ENCODE assay signal across 1 cellular context in genomic region chr20:59403261-59403961, GRCh38.
A peak's percentile ranks its signal among the peaks of the same experiment; 100 is the strongest.
TF ChIP-seq lines count a peak whose summit lies in the region.

No MANE protein-coding gene starts in this region.

TF ChIP-seq in HepG2, 621 proteins besides CTCF, POLR2A, EP300 and RAD21 (continued from another document and continues in another):
- no peak for TF ChIP-seq CCAR2 (optimal IDR thresholded peaks at IDR 0.05; ENCODE audit: low read depth, low read length)
- TF ChIP-seq ZNF737 (CRISPR knock-in tag; IDR thresholded peaks at IDR 0.05; ENCODE audit: borderline replicate concordance): no peak
- TF ChIP-seq ESRRA (CRISPR knock-in tag; IDR thresholded peaks at IDR 0.05; ENCODE audit: low read depth): no peak
- no peak for TF ChIP-seq ZNF552 (CRISPR knock-in tag; IDR thresholded peaks at IDR 0.05; ENCODE audit: borderline replicate concordance)
- TF ChIP-seq ARHGAP35 (CRISPR knock-in tag; IDR thresholded peaks at IDR 0.05; ENCODE audit: borderline replicate concordance): peak; percentile 67
- 0 out of 2 replicates have a peak, but pooled peaks have one; percentile 57 for TF ChIP-seq FIP1L1 (IDR thresholded peaks at IDR 0.05; ENCODE audit: borderline replicate concordance, insufficient read depth, low read depth, low read length)
- TF ChIP-seq, protein P1, sequence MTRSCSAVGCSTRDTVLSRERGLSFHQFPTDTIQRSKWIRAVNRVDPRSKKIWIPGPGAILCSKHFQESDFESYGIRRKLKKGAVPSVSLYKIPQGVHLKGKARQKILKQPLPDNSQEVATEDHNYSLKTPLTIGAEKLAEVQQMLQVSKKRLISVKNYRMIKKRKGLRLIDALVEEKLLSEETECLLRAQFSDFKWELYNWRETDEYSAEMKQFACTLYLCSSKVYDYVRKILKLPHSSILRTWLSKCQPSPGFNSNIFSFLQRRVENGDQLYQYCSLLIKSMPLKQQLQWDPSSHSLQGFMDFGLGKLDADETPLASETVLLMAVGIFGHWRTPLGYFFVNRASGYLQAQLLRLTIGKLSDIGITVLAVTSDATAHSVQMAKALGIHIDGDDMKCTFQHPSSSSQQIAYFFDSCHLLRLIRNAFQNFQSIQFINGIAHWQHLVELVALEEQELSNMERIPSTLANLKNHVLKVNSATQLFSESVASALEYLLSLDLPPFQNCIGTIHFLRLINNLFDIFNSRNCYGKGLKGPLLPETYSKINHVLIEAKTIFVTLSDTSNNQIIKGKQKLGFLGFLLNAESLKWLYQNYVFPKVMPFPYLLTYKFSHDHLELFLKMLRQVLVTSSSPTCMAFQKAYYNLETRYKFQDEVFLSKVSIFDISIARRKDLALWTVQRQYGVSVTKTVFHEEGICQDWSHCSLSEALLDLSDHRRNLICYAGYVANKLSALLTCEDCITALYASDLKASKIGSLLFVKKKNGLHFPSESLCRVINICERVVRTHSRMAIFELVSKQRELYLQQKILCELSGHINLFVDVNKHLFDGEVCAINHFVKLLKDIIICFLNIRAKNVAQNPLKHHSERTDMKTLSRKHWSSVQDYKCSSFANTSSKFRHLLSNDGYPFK (CRISPR knock-in tag; IDR thresholded peaks at IDR 0.05; ENCODE audit: borderline replicate concordance): 0 out of 2 replicates have a peak, but pooled peaks have one; percentile 41
- TF ChIP-seq ZC3H13 (CRISPR knock-in tag; IDR thresholded peaks at IDR 0.05): no peak
- no peak for TF ChIP-seq ZHX1 (CRISPR knock-in tag; IDR thresholded peaks at IDR 0.05; ENCODE audit: low read depth)
- no peak for TF ChIP-seq ZNF501 (CRISPR knock-in tag; IDR thresholded peaks at IDR 0.05)
- no peak for TF ChIP-seq ZSCAN21 (CRISPR knock-in tag; IDR thresholded peaks at IDR 0.05; ENCODE audit: borderline replicate concordance)
- peak; percentile 69; the same call in 1 of the 2 replicates for TF ChIP-seq MEIS1 (CRISPR knock-in tag; IDR thresholded peaks at IDR 0.05; ENCODE audit: borderline replicate concordance)
- no peak for TF ChIP-seq SNAPC5 (CRISPR knock-in tag; IDR thresholded peaks at IDR 0.05; ENCODE audit: borderline replicate concordance)
- no peak for TF ChIP-seq ZNF674 (CRISPR knock-in tag; IDR thresholded peaks at IDR 0.05; ENCODE audit: low read depth)
- TF ChIP-seq, protein P2, sequence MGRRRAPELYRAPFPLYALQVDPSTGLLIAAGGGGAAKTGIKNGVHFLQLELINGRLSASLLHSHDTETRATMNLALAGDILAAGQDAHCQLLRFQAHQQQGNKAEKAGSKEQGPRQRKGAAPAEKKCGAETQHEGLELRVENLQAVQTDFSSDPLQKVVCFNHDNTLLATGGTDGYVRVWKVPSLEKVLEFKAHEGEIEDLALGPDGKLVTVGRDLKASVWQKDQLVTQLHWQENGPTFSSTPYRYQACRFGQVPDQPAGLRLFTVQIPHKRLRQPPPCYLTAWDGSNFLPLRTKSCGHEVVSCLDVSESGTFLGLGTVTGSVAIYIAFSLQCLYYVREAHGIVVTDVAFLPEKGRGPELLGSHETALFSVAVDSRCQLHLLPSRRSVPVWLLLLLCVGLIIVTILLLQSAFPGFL (CRISPR knock-in tag; IDR thresholded peaks at IDR 0.05): no peak
- peak; percentile 67; the same call in 1 of the 2 replicates for TF ChIP-seq MYC (CRISPR knock-in tag; IDR thresholded peaks at IDR 0.05; ENCODE audit: borderline replicate concordance)
- TF ChIP-seq FOSL1 (CRISPR knock-in tag; IDR thresholded peaks at IDR 0.05; ENCODE audit: borderline replicate concordance): no peak
- TF ChIP-seq SCMH1 (CRISPR knock-in tag; IDR thresholded peaks at IDR 0.05; ENCODE audit: borderline replicate concordance): no peak
- no peak for TF ChIP-seq ZNF556 (CRISPR knock-in tag; IDR thresholded peaks at IDR 0.05; ENCODE audit: borderline replicate concordance)
- TF ChIP-seq, protein P3, sequence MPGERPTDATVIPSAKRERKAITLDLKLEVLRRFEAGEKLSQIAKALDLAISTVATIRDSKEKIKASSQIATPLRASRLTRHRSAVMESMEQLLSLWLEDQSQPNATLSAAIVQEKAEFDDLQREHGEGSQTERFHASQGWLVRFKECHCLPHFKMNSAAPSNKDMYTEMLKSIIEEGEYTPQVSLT (CRISPR knock-in tag; IDR thresholded peaks at IDR 0.05; ENCODE audit: borderline replicate concordance, low read depth): no peak
- no peak for TF ChIP-seq ZNF547 (CRISPR knock-in tag; IDR thresholded peaks at IDR 0.05)
- TF ChIP-seq ZNF124 (CRISPR knock-in tag; IDR thresholded peaks at IDR 0.05): no peak
- TF ChIP-seq RBAK (CRISPR knock-in tag; IDR thresholded peaks at IDR 0.05): no peak
- TF ChIP-seq ZSCAN25 (CRISPR knock-in tag; IDR thresholded peaks at IDR 0.05): 0 out of 2 replicates have a peak, but pooled peaks have one; percentile 38
- TF ChIP-seq SOX13 (IDR thresholded peaks at IDR 0.05): no peak
- no peak for TF ChIP-seq SOX13 (CRISPR knock-in tag; conservative IDR thresholded peaks at IDR 0.05 in 1 of 2, IDR thresholded peaks at IDR 0.05 in 1 of 2)
- TF ChIP-seq, protein P4, sequence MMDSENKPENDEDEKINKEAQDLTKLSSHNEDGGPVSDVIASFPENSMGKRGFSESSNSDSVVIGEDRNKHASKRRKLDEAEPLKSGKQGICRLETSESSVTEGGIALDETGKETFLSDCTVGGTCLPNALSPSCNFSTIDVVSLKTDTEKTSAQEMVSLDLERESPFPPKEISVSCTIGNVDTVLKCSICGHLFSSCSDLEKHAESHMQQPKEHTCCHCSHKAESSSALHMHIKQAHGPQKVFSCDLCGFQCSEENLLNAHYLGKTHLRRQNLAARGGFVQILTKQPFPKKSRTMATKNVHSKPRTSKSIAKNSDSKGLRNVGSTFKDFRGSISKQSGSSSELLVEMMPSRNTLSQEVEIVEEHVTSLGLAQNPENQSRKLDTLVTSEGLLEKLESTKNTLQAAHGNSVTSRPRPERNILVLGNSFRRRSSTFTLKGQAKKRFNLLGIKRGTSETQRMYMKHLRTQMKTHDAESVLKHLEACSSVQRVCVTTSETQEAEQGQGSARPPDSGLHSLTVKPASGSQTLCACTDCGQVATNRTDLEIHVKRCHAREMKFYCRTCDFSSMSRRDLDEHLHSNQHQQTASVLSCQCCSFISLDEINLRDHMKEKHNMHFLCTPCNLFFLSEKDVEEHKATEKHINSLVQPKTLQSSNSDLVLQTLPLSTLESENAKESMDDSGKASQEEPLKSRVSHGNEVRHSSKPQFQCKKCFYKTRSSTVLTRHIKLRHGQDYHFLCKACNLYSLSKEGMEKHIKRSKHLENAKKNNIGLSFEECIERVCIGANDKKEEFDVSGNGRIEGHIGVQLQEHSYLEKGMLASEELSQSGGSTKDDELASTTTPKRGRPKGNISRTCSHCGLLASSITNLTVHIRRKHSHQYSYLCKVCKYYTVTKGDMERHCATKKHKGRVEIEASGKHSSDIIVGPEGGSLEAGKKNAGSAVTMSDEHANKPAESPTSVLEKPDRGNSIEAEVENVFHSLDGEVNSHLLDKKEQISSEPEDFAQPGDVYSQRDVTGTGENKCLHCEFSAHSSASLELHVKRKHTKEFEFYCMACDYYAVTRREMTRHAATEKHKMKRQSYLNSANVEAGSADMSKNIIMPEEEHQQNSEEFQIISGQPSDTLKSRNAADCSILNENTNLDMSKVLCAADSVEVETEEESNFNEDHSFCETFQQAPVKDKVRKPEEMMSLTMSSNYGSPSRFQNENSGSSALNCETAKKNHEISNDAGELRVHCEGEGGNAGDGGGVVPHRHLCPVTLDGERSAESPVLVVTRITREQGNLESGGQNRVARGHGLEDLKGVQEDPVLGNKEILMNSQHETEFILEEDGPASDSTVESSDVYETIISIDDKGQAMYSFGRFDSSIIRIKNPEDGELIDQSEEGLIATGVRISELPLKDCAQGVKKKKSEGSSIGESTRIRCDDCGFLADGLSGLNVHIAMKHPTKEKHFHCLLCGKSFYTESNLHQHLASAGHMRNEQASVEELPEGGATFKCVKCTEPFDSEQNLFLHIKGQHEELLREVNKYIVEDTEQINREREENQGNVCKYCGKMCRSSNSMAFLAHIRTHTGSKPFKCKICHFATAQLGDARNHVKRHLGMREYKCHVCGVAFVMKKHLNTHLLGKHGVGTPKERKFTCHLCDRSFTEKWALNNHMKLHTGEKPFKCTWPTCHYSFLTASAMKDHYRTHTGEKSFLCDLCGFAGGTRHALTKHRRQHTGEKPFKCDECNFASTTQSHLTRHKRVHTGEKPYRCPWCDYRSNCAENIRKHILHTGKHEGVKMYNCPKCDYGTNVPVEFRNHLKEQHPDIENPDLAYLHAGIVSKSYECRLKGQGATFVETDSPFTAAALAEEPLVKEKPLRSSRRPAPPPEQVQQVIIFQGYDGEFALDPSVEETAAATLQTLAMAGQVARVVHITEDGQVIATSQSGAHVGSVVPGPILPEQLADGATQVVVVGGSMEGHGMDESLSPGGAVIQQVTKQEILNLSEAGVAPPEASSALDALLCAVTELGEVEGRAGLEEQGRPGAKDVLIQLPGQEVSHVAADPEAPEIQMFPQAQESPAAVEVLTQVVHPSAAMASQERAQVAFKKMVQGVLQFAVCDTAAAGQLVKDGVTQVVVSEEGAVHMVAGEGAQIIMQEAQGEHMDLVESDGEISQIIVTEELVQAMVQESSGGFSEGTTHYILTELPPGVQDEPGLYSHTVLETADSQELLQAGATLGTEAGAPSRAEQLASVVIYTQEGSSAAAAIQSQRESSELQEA (CRISPR knock-in tag; IDR thresholded peaks at IDR 0.05; ENCODE audit: not compliant biosample characterization): peak; percentile 68
- no peak for TF ChIP-seq ZFYVE20 (CRISPR knock-in tag; IDR thresholded peaks at IDR 0.05; ENCODE audit: borderline replicate concordance, low read depth)
- TF ChIP-seq SAP130 (CRISPR knock-in tag; IDR thresholded peaks at IDR 0.05; ENCODE audit: low read depth): no peak
- TF ChIP-seq ZNF333 (CRISPR knock-in tag; IDR thresholded peaks at IDR 0.05; ENCODE audit: borderline replicate concordance): no peak
- TF ChIP-seq YEATS4 (CRISPR knock-in tag; IDR thresholded peaks at IDR 0.05; ENCODE audit: borderline replicate concordance): no peak
- no peak for TF ChIP-seq LRRFIP1 (CRISPR knock-in tag; conservative IDR thresholded peaks at IDR 0.05)
- no peak for TF ChIP-seq SMYD3 (CRISPR knock-in tag; IDR thresholded peaks at IDR 0.05)
- peak; percentile 53; the same call in 1 of the 2 replicates for TF ChIP-seq ZBTB7A (CRISPR knock-in tag; IDR thresholded peaks at IDR 0.05)
- TF ChIP-seq YEATS2 (CRISPR knock-in tag; IDR thresholded peaks at IDR 0.05; ENCODE audit: borderline replicate concordance): no peak
- peak; percentile 48; the same call in 1 of the 2 replicates for TF ChIP-seq ZNF605 (CRISPR knock-in tag; IDR thresholded peaks at IDR 0.05)
- TF ChIP-seq ZNF768 (CRISPR knock-in tag; IDR thresholded peaks at IDR 0.05): peak; percentile 57; the same call in 1 of the 2 replicates
- peak; percentile 99 for TF ChIP-seq PATZ1 (CRISPR knock-in tag; IDR thresholded peaks at IDR 0.05)
- TF ChIP-seq ZNF24 (IDR thresholded peaks at IDR 0.05): no peak
- TF ChIP-seq MEIS2 (CRISPR knock-in tag; IDR thresholded peaks at IDR 0.05): 0 out of 2 replicates have a peak, but pooled peaks have one; percentile 38
